Comparison of ENCODE assay signal across 24 cellular contexts in genomic region chr15:83631534-83631933, GRCh38.
"Had no signal": no experiment of that assay in that cellular context is flagged by ENCODE, and none has a peak within 500 bp of the region (broad histone marks: within the 10 kb centered on the region; RNA-seq: fewer than 3 reads in every experiment).

No MANE protein-coding gene starts in this region.

- H3K4me1 ChIP-seq: stomach, suprapubic skin, testis, thyroid gland, tibial artery, tibial nerve, transverse colon, upper lobe of left lung, upper lobe of right lung, uterus, vagina had no signal

- H3K36me3 ChIP-seq: stomach, suprapubic skin, thoracic aorta, thyroid gland, tibial artery, tibial nerve, transverse colon, upper lobe of left lung, upper lobe of right lung, uterus, vagina had no signal

- DNase-seq: stimulated activated CD4-positive, alpha-beta T cell treated with anti-CD3 and anti-CD28 coated beads, Interleukin-2, amount 100 ng/mL, for 48 hours; stimulated activated CD4-positive, alpha-beta T cell treated with anti-CD3 and anti-CD28 coated beads, Interleukin-4, amount 100 ng/mL, for 1 hour; stimulated activated CD4-positive, alpha-beta T cell treated with anti-CD3 and anti-CD28 coated beads, Interleukin-4, amount 100 ng/mL, for 24 hours; stimulated activated CD4-positive, alpha-beta T cell treated with anti-CD3 and anti-CD28 coated beads, Interleukin-4, amount 100 ng/mL, for 4 hours; stimulated activated CD8-positive, alpha-beta memory T cell treated with anti-CD3 and anti-CD28 coated beads, Interleukin-4, amount 100 ng/mL, for 48 hours; stimulated activated naive B cell treated with anti-CD40 and anti-IgM and Interleukin-4, amounts not matched to agents 10 μg/mL and 1 μg/mL and 100 μg/mL, for 72 hours; stimulated activated naive CD4-positive, alpha-beta T cell; stimulated activated naive CD4-positive, alpha-beta T cell treated with Interleukin-2 at 50 U/mL for 16 hours; stimulated activated naive CD8-positive, alpha-beta T cell treated with anti-CD3 and anti-CD28 coated beads, Interleukin-15, amount 100 ng/mL, for 72 hours; stimulated activated naive CD8-positive, alpha-beta T cell treated with anti-CD3 and anti-CD28 coated beads, Interleukin-15, Interleukin-2, amounts not matched to agents 100 U/mL and 50 U/mL, for 24 hours; stomach; substantia nigra; testis; thyroid gland; tibial artery; transverse colon; trophoblast cell; upper lobe of left lung; upper lobe of right lung; uterus had no signal

- H3K27ac ChIP-seq: stomach, suprapubic skin, testis, thoracic aorta, thyroid gland, tibial artery, tibial nerve, transverse colon, upper lobe of left lung, upper lobe of right lung, uterus, vagina had no signal

- H3K9me3 ChIP-seq: stomach, suprapubic skin, testis, thoracic aorta, thyroid gland, tibial artery, transverse colon, upper lobe of left lung, upper lobe of right lung, uterus, vagina had no signal

- H3K4me3 ChIP-seq: stomach, suprapubic skin, testis, thoracic aorta, thyroid gland, tibial artery, tibial nerve, transverse colon, upper lobe of left lung, upper lobe of right lung, uterus, vagina had no signal
